22 cellular contexts compared by ENCODE assay signal in genomic region chr1:173393655-173393993, GRCh38.
DNase-seq lines count a peak whose midpoint lies in the region; ATAC-seq, FAIRE-seq and TF ChIP-seq lines count a peak whose summit lies in the region.
"Had no signal": no experiment of that assay in that cellular context is flagged by ENCODE, and none has a peak within 500 bp of the region (broad histone marks: within the 10 kb centered on the region; RNA-seq: fewer than 3 reads in every experiment).

No MANE protein-coding gene starts in this region.

- no peak for ATAC-seq in GM19455 (IDR thresholded peaks at IDR 0.05; ENCODE audit: unreplicated experiment)
- ATAC-seq: HepG2; stimulated activated effector memory CD8-positive, alpha-beta T cell treated with anti-CD3 and anti-CD28 coated beads, Interleukin-12 subunit alpha, Interleukin-12 subunit beta, amount 100 ng/mL, for 72 hours had no signal

- H3K27ac ChIP-seq in ACC112 (ENCODE audit: low read depth, low read length) (peak overlapping the region; percentile 95), keratinocyte (ENCODE audit: control insufficient read depth, insufficient read depth, low read length) (no peak overlapping the region)
- H3K27ac ChIP-seq: psoas muscle, tibial artery, WERI-Rb-1 had no signal

- H3K9me3 ChIP-seq in keratinocyte (ENCODE audit: control insufficient read depth, low read depth, low read length): no peaks in the 10 kb centered on the region
- H3K9me3 ChIP-seq: MG63, psoas muscle, tibial artery had no signal

- H3K36me3 ChIP-seq in ACC112 (ENCODE audit: insufficient read depth, low read length): no peaks in the 10 kb centered on the region
- H3K36me3 ChIP-seq in keratinocyte (ENCODE audit: control insufficient read depth in 2 of 2, extremely low read depth in 1 of 2, insufficient read depth in 2 of 2, low read length in 2 of 2): no peaks in the 10 kb centered on the region
- H3K36me3 ChIP-seq: MG63, tibial artery, WERI-Rb-1 had no signal

- H3K4me2 ChIP-seq in keratinocyte (ENCODE audit: control insufficient read depth, extremely low read depth, insufficient read depth, low read depth, low read length): peak overlapping the region; percentile 36

- no peak for TF ChIP-seq POLR2A in lower leg skin (IDR thresholded peaks at IDR 0.05)

- dilution Hi-C loops in keratinocyte (cut with MboI; ENCODE audit: extremely low pct_ligation_motif_present, low sequenced_read_pairs): no loop called here

- H3K27me3 ChIP-seq in ACC112 (ENCODE audit: insufficient read depth, low read length) (no peaks in the 10 kb centered on the region), keratinocyte (ENCODE audit: control insufficient read depth, extremely low read depth, insufficient read depth, low read length) (no peaks in the 10 kb centered on the region)
- H3K27me3 ChIP-seq: MG63, tibial artery had no signal

- no peaks in the 10 kb centered on the region for H4K20me1 ChIP-seq in keratinocyte (ENCODE audit: control insufficient read depth, extremely low read depth, insufficient read depth, low read length)

- TF ChIP-seq CTCF in HFF-Myc (IDR thresholded peaks at IDR 0.05; ENCODE audit: low read depth, low read length, missing control alignments) (no peak), cardiac fibroblast (IDR thresholded peaks at IDR 0.05; ENCODE audit: low read depth, low read length) (peak; percentile 1), keratinocyte (optimal IDR thresholded peaks at IDR 0.05 in 1 of 3, IDR thresholded peaks at IDR 0.05 in 1 of 3, conservative IDR thresholded peaks at IDR 0.05 in 1 of 3; ENCODE audit: extremely low read depth in 1 of 3, insufficient read depth in 2 of 3, low read length in 3 of 3) (no peak), lower leg skin (IDR thresholded peaks at IDR 0.05) (no peak)

- H3K9me1 ChIP-seq in keratinocyte (ENCODE audit: control insufficient read depth, extremely low read depth, insufficient read depth, low read length): no peaks in the 10 kb centered on the region

- no peak overlapping the region for H3K9ac ChIP-seq in keratinocyte (ENCODE audit: control insufficient read depth, extremely low read depth, insufficient read depth, low read length)

- H3K4me3 ChIP-seq in ACC112 (ENCODE audit: low read depth, low read length): peak overlapping the region; percentile 46; the same call in 1 of the 2 replicates
- no peak overlapping the region for H3K4me3 ChIP-seq in HFF-Myc (replicated peaks; ENCODE audit: low read depth, low read length)
- H3K4me3 ChIP-seq in cardiac fibroblast (replicated peaks in 1 of 2; ENCODE audit: low read depth in 2 of 2, low read length in 2 of 2): no peak overlapping the region
- no peak overlapping the region for H3K4me3 ChIP-seq in keratinocyte (ENCODE audit: control insufficient read depth in 2 of 3, extremely low read depth in 1 of 3, insufficient read depth in 2 of 3, low read depth in 1 of 3, low read length in 3 of 3)
- H3K4me3 ChIP-seq in lower leg skin (ENCODE audit: low read depth, poor library complexity, severe bottlenecking): no peak overlapping the region
- H3K4me3 ChIP-seq: MG63, psoas muscle, tibial artery had no signal

- FAIRE-seq in keratinocyte (lab: Jason Lieb, UNC): no peak
- FAIRE-seq: frontal cortex, HepG2 had no signal

- intact Hi-C loops in lower leg skin (cut with DNase I; ENCODE audit: low total_unique reads): no loop called here

- peak; percentile 21 for DNase-seq in HFF-Myc (ENCODE audit: extremely low read depth, low read depth)
- DNase-seq in cardiac fibroblast (ENCODE audit: low read depth in 2 of 2): peak; percentile 80 to 95
- DNase-seq in keratinocyte (ENCODE audit: low read depth, low spot score): no peak
- no peak for DNase-seq in hypothalamus (lab: John Stamatoyannopoulos, UW)
- DNase-seq in lower leg skin (ENCODE audit: low spot score in 2 of 2): no peak
- DNase-seq in activated CD4-positive, alpha-beta T cell treated with anti-CD3 and anti-CD28 coated beads for 4 hours: no peak
- DNase-seq: activated CD4-positive, alpha-beta memory T cell treated with anti-CD3 and anti-CD28 coated beads for 36 hours; activated T-cell treated with anti-CD3 and anti-CD28 coated beads, Interleukin-2, amount 50 U/mL, for 24 hours; DND-41; effector CD4-positive, alpha-beta T cell; NCI-H1694 treated with DMSO at 0.1 percent for 48 hours; NCI-H446 treated with DMSO at 0.1 percent for 48 hours; psoas muscle; stimulated activated CD4-positive, alpha-beta T cell treated with anti-CD3 and anti-CD28 coated beads, Interleukin-12 subunit alpha, Interleukin-12 subunit beta, amount 100 ng/mL, for 4 hours; tibial artery; WERI-Rb-1 had no signal

- H3K4me1 ChIP-seq in ACC112 (ENCODE audit: control insufficient read depth, insufficient read depth, low read length, unreplicated experiment) (peaks cover 23% of the 10 kb centered on the region), keratinocyte (ENCODE audit: control insufficient read depth, extremely low read depth, insufficient read depth, low read length) (peaks cover 12% of the 10 kb centered on the region)
- H3K4me1 ChIP-seq: psoas muscle, tibial artery had no signal

- 54 to 67% methylated on average over 1 of the region's 1 CpG for WGBS in lower leg skin, 2 donors

- no peak overlapping the region for H2AFZ ChIP-seq in ACC112 (ENCODE audit: low read length, unreplicated experiment)
- H2AFZ ChIP-seq in keratinocyte (ENCODE audit: control insufficient read depth, low read length): no peak overlapping the region

- H3K79me2 ChIP-seq in ACC112 (ENCODE audit: control insufficient read depth, insufficient read depth, low read length, unreplicated experiment): no peaks in the 10 kb centered on the region
- H3K79me2 ChIP-seq in keratinocyte (ENCODE audit: control insufficient read depth, insufficient read depth, low read length): no peaks in the 10 kb centered on the region

Comparison
In these comparisons a context has a peak if more than half of its experiments do, and no peak if none do; other contexts are left out.
1. DNase-seq: peak in HFF-Myc (single experiment) and cardiac fibroblast (2 of 2); none in keratinocyte (single experiment), hypothalamus (0 of 51), lower leg skin (0 of 2) and activated CD4-positive, alpha-beta T cell treated with anti-CD3 and anti-CD28 coated beads for 4 hours (0 of 2).